ENCODE assay signal across 8 cellular contexts in genomic region chr11:33867996-33868645, GRCh38. TPM values are rescaled to one million over a fixed set of nuclear protein-coding genes. Genes with fewer than 3 reads are reported as not detected.
DNase-seq lines count a peak whose midpoint lies in the region; ATAC-seq and TF ChIP-seq lines count a peak whose summit lies in the region.

No MANE protein-coding gene starts in this region.

- no peak for TF ChIP-seq POLR2A in suprapubic skin (IDR thresholded peaks at IDR 0.05)

- H3K27ac ChIP-seq in left lung (peak overlapping the region; percentile 73 to 92), suprapubic skin (peak overlapping the region; percentile 84), OCI-LY7 (ENCODE audit: low read depth, low read length, poor library complexity, severe bottlenecking) (no peak overlapping the region)

- H3K9me3 ChIP-seq in left lung (no peaks in the 10 kb centered on the region), suprapubic skin (no peaks in the 10 kb centered on the region), OCI-LY7 (ENCODE audit: low read length) (no peaks in the 10 kb centered on the region)

- no peak overlapping the region for H2AFZ ChIP-seq in OCI-LY7 (ENCODE audit: low read length)

- TF ChIP-seq CTCF in left lung (IDR thresholded peaks at IDR 0.05): no peak
- TF ChIP-seq CTCF in suprapubic skin (IDR thresholded peaks at IDR 0.05): no peak
- no peak for TF ChIP-seq CTCF in OCI-LY7 (conservative IDR thresholded peaks at IDR 0.05; ENCODE audit: low read length)

- no TSS peak for BruUV-seq in OCI-LY7 (replicated peaks; lab: Mats Ljungman, UMichigan)

- POLR2A ChIA-PET in OCI-LY7 (lab: Charles Lee): interaction anchor here (0.8 to 1.6 kb wide), 5 partner anchors 10 to 167 kb away, joined by 3 to 5 read pairs (median 4); partner anchors contain the start of gene C11orf91

- WGBS in suprapubic skin: 37% methylated on average over 7 of the region's 7 CpGs

- H4K20me1 ChIP-seq in OCI-LY7 (ENCODE audit: insufficient read depth, low read length): no peaks in the 10 kb centered on the region

- H3K9me2 ChIP-seq in OCI-LY7 (ENCODE audit: insufficient read depth, low read length): no peaks in the 10 kb centered on the region

- H3K27me3 Mint-ChIP-seq in activated CD4-positive, alpha-beta T cell treated with anti-CD3 and anti-CD28 coated beads, Interleukin-2, amount 10 ng/mL, durations not matched to agents 24 days and 14 days: peaks cover 67% of the 10 kb centered on the region
- H3K27me3 Mint-ChIP-seq in activated naive CD8-positive, alpha-beta T cell treated with anti-CD3 and anti-CD28 coated beads, Interleukin-2, amount 50 U/mL, for 24 hours: peaks cover 75% of the 10 kb centered on the region

- H3K4me1 ChIP-seq in left lung (peaks cover 0 to 49% of the 10 kb centered on the region in 2 donors), suprapubic skin (peaks cover 20% of the 10 kb centered on the region), OCI-LY7 (ENCODE audit: insufficient read depth, low read length, poor library complexity, severe bottlenecking) (peaks cover 9% of the 10 kb centered on the region)

- intact Hi-C loops in activated CD4-positive, alpha-beta T cell treated with anti-CD3 and anti-CD28 coated beads, Interleukin-2, amount 10 ng/mL, durations not matched to agents 24 days and 14 days (cut with micrococcal nuclease): no loop called here
- intact Hi-C loops in left lung (cut with DNase I): loop anchor here (5.0 to 10.0 kb wide), 2 partner anchors 64 to 87 kb away; no protein-coding TSS in a partner anchor
- intact Hi-C loops in OCI-LY7 (cut with micrococcal nuclease; ENCODE audit: unreplicated experiment): no loop called here

- CTCF ChIA-PET in OCI-LY7 (lab: Charles Lee; ENCODE audit: unreplicated experiment): no interaction called here

- H3K27me3 ChIP-seq in left lung (peaks cover 5 to 32% of the 10 kb centered on the region in 2 donors), suprapubic skin (peaks cover 3% of the 10 kb centered on the region)

- H3K9me3 Mint-ChIP-seq in activated CD4-positive, alpha-beta T cell treated with anti-CD3 and anti-CD28 coated beads, Interleukin-2, amount 10 ng/mL, durations not matched to agents 24 days and 14 days: no peaks in the 10 kb centered on the region
- H3K9me3 Mint-ChIP-seq in activated naive CD8-positive, alpha-beta T cell treated with anti-CD3 and anti-CD28 coated beads, Interleukin-2, amount 50 U/mL, for 24 hours: no peaks in the 10 kb centered on the region

- H3K36me3 ChIP-seq in left lung (peaks cover 0 to 7% of the 10 kb centered on the region in 2 donors), suprapubic skin (no peaks in the 10 kb centered on the region), OCI-LY7 (ENCODE audit: insufficient read depth, low read length) (no peaks in the 10 kb centered on the region)

- no peaks in the 10 kb centered on the region for H3K79me2 ChIP-seq in OCI-LY7 (ENCODE audit: insufficient read depth, low read depth, low read length)

- H3K4me3 Mint-ChIP-seq in activated CD4-positive, alpha-beta T cell treated with anti-CD3 and anti-CD28 coated beads, Interleukin-2, amount 10 ng/mL, durations not matched to agents 24 days and 14 days: peak overlapping the region; percentile 8
- peak overlapping the region; percentile 49 for H3K4me3 Mint-ChIP-seq in activated naive CD8-positive, alpha-beta T cell treated with anti-CD3 and anti-CD28 coated beads, Interleukin-2, amount 50 U/mL, for 24 hours

- no peak for TF ChIP-seq EP300 in suprapubic skin (IDR thresholded peaks at IDR 0.05)

- H3K4me3 ChIP-seq in left lung (peak overlapping the region; percentile 42 to 64), suprapubic skin (peak overlapping the region; percentile 65), OCI-LY7 (ENCODE audit: low read depth, low read length, poor library complexity, severe bottlenecking) (no peak overlapping the region)

- DNase-seq in activated CD4-positive, alpha-beta T cell treated with anti-CD3 and anti-CD28 coated beads, Interleukin-2, amount 10 ng/mL, durations not matched to agents 24 days and 14 days: no peak
- no peak for DNase-seq in activated CD4-positive, alpha-beta T cell treated with anti-CD3 and anti-CD28 coated beads for 4 hours
- DNase-seq in activated naive CD8-positive, alpha-beta T cell treated with anti-CD3 and anti-CD28 coated beads, Interleukin-2, amount 50 U/mL, for 24 hours: no peak
- no peak for DNase-seq in left lung
- no peak for DNase-seq in suprapubic skin (ENCODE audit: low spot score in 2 of 2)
- no peak for DNase-seq in OCI-LY7 (ENCODE audit: low spot score)
- DNase-seq in NCI-H2081 treated with DMSO at 0.1 percent for 48 hours (lab: John Stamatoyannopoulos, UW): no peak

- H3K4me2 ChIP-seq in OCI-LY7 (ENCODE audit: low read length): no peak overlapping the region

- no peak overlapping the region for H3K27ac Mint-ChIP-seq in activated CD4-positive, alpha-beta T cell treated with anti-CD3 and anti-CD28 coated beads, Interleukin-2, amount 10 ng/mL, durations not matched to agents 24 days and 14 days
- H3K27ac Mint-ChIP-seq in activated naive CD8-positive, alpha-beta T cell treated with anti-CD3 and anti-CD28 coated beads, Interleukin-2, amount 50 U/mL, for 24 hours: no peak overlapping the region

- no peaks in the 10 kb centered on the region for H3K36me3 Mint-ChIP-seq in activated CD4-positive, alpha-beta T cell treated with anti-CD3 and anti-CD28 coated beads, Interleukin-2, amount 10 ng/mL, durations not matched to agents 24 days and 14 days (ENCODE audit: low read depth)
- H3K36me3 Mint-ChIP-seq in activated naive CD8-positive, alpha-beta T cell treated with anti-CD3 and anti-CD28 coated beads, Interleukin-2, amount 50 U/mL, for 24 hours (ENCODE audit: low read depth): no peaks in the 10 kb centered on the region

- H3K4me1 Mint-ChIP-seq in activated CD4-positive, alpha-beta T cell treated with anti-CD3 and anti-CD28 coated beads, Interleukin-2, amount 10 ng/mL, durations not matched to agents 24 days and 14 days: peaks cover 4% of the 10 kb centered on the region
- peaks cover 16% of the 10 kb centered on the region for H3K4me1 Mint-ChIP-seq in activated naive CD8-positive, alpha-beta T cell treated with anti-CD3 and anti-CD28 coated beads, Interleukin-2, amount 50 U/mL, for 24 hours

- no peak for ATAC-seq in activated naive CD8-positive, alpha-beta T cell treated with anti-CD3 and anti-CD28 coated beads, Interleukin-2, amount 50 U/mL, for 24 hours
- no peak for ATAC-seq in left lung
- ATAC-seq in GM18868 (IDR thresholded peaks at IDR 0.05; ENCODE audit: unreplicated experiment): no peak

RNA-seq across cellular contexts. Expression of gene LMO2, which starts 23.8 kb away (rescaled TPM):
- total RNA-seq in activated CD4-positive, alpha-beta T cell treated with anti-CD3 and anti-CD28 coated beads, Interleukin-2, amount 10 ng/mL, durations not matched to agents 24 days and 14 days: not detected in 2 replicates
- total RNA-seq in left lung: 10 to 100 TPM; 27.8 to 42.0 TPM
- 10 to 100 TPM in 1 of 4 donors, 1 to 10 TPM in 3; 2.1 to 11.1 (median 7.0) TPM for total RNA-seq in suprapubic skin
- total RNA-seq in OCI-LY7 (2014; rRNA removed; shearing (Covaris generic)): not detected in 2 replicates
- total RNA-seq in OCI-LY7 (2022): 0.89 and 2.0 TPM in 2 replicates

Comparison
In these comparisons a context has a peak if more than half of its experiments do, and no peak if none do; other contexts are left out.
1. intact Hi-C loops: an anchor here in left lung (5.0 to 10.0 kb wide); none called in activated CD4-positive, alpha-beta T cell treated with anti-CD3 and anti-CD28 coated beads, Interleukin-2, amount 10 ng/mL, durations not matched to agents 24 days and 14 days and OCI-LY7.